Comparison of ENCODE assay signal across 8 cellular contexts in genomic region chr18:58605027-58606020, GRCh38. TPM values are rescaled to one million over a fixed set of nuclear protein-coding genes. Genes with fewer than 3 reads are reported as not detected.
A peak's percentile ranks its signal among the peaks of the same experiment; 100 is the strongest.
DNase-seq lines count a peak whose midpoint lies in the region; ATAC-seq lines count a peak whose summit lies in the region.

No MANE protein-coding gene starts in this region.

- peaks cover 1% of the 10 kb centered on the region for H3K27me3 Mint-ChIP-seq in activated CD8-positive, alpha-beta memory T cell treated with anti-CD3 and anti-CD28 coated beads, Interleukin-2, amount 10 ng/mL, durations not matched to agents 7 days and 5 days
- H3K27me3 Mint-ChIP-seq in stimulated activated memory B cell treated with anti-CD40 and anti-IgM and Interleukin-4, amounts not matched to agents 10 μg/mL and 1 μg/mL and 100 μg/mL, for 72 hours, result no peaks in the 10 kb centered on the region

- peaks cover 16% of the 10 kb centered on the region for H3K4me1 Mint-ChIP-seq in activated CD8-positive, alpha-beta memory T cell treated with anti-CD3 and anti-CD28 coated beads, Interleukin-2, amount 10 ng/mL, durations not matched to agents 7 days and 5 days
- peaks cover 37% of the 10 kb centered on the region for H3K4me1 Mint-ChIP-seq in stimulated activated memory B cell treated with anti-CD40 and anti-IgM and Interleukin-4, amounts not matched to agents 10 μg/mL and 1 μg/mL and 100 μg/mL, for 72 hours

- no peaks in the 10 kb centered on the region for H3K9me3 Mint-ChIP-seq in activated CD8-positive, alpha-beta memory T cell treated with anti-CD3 and anti-CD28 coated beads, Interleukin-2, amount 10 ng/mL, durations not matched to agents 7 days and 5 days (ENCODE audit: low read depth)
- no peaks in the 10 kb centered on the region for H3K9me3 Mint-ChIP-seq in stimulated activated memory B cell treated with anti-CD40 and anti-IgM and Interleukin-4, amounts not matched to agents 10 μg/mL and 1 μg/mL and 100 μg/mL, for 72 hours

- H3K27ac Mint-ChIP-seq in activated CD8-positive, alpha-beta memory T cell treated with anti-CD3 and anti-CD28 coated beads, Interleukin-2, amount 10 ng/mL, durations not matched to agents 7 days and 5 days, result no peak overlapping the region
- peak overlapping the region; percentile 50 for H3K27ac Mint-ChIP-seq in stimulated activated memory B cell treated with anti-CD40 and anti-IgM and Interleukin-4, amounts not matched to agents 10 μg/mL and 1 μg/mL and 100 μg/mL, for 72 hours

- no peaks in the 10 kb centered on the region for H3K36me3 Mint-ChIP-seq in activated CD8-positive, alpha-beta memory T cell treated with anti-CD3 and anti-CD28 coated beads, Interleukin-2, amount 10 ng/mL, durations not matched to agents 7 days and 5 days
- no peaks in the 10 kb centered on the region for H3K36me3 Mint-ChIP-seq in stimulated activated memory B cell treated with anti-CD40 and anti-IgM and Interleukin-4, amounts not matched to agents 10 μg/mL and 1 μg/mL and 100 μg/mL, for 72 hours

- peak; percentile 59 for DNase-seq in activated CD8-positive, alpha-beta memory T cell treated with anti-CD3 and anti-CD28 coated beads for 24 hours
- DNase-seq in activated CD8-positive, alpha-beta memory T cell treated with anti-CD3 and anti-CD28 coated beads, Interleukin-2, amount 10 ng/mL, durations not matched to agents 7 days and 5 days, result no peak
- peak; percentile 16 for DNase-seq in T-helper 22 cell (ENCODE audit: low read depth)
- peak; percentile 12 for DNase-seq in dermis blood vessel endothelial cell
- DNase-seq in NCI-H524 (lab: John Stamatoyannopoulos, UW), result no peak
- DNase-seq in NCI-H2029 (lab: John Stamatoyannopoulos, UW), result no peak
- no peak for DNase-seq in AG08395 (ENCODE audit: low spot score)

- ATAC-seq in activated CD8-positive, alpha-beta memory T cell treated with anti-CD3 and anti-CD28 coated beads, Interleukin-2, amount 10 ng/mL, durations not matched to agents 7 days and 5 days, result no peak
- peak; percentile 75 for ATAC-seq in stimulated activated memory B cell treated with anti-CD40 and anti-IgM and Interleukin-4, amounts not matched to agents 10 μg/mL and 1 μg/mL and 100 μg/mL, for 72 hours

- no peak overlapping the region for H3K4me3 Mint-ChIP-seq in activated CD8-positive, alpha-beta memory T cell treated with anti-CD3 and anti-CD28 coated beads, Interleukin-2, amount 10 ng/mL, durations not matched to agents 7 days and 5 days
- H3K4me3 Mint-ChIP-seq in stimulated activated memory B cell treated with anti-CD40 and anti-IgM and Interleukin-4, amounts not matched to agents 10 μg/mL and 1 μg/mL and 100 μg/mL, for 72 hours, result no peak overlapping the region

- CTCF ChIA-PET in activated CD8-positive, alpha-beta memory T cell treated with anti-CD3 and anti-CD28 coated beads, Interleukin-2, amount 10 ng/mL, durations not matched to agents 7 days and 5 days (lab: Charles Lee), result no interaction called here

RNA-seq across cellular contexts. Expression of gene ALPK2, which starts 23.6 kb away (rescaled TPM):
- under 1 TPM in 1 of 2 experiments, not detected in 1; 0.33 TPM for total RNA-seq in activated CD8-positive, alpha-beta memory T cell treated with anti-CD3 and anti-CD28 coated beads, Interleukin-2, amount 10 ng/mL, durations not matched to agents 7 days and 5 days
- total RNA-seq in dermis blood vessel endothelial cell, result 0.09 and 0.17 TPM in 2 replicates

Comparison
In these comparisons a context has a peak if more than half of its experiments do, and no peak if none do; other contexts are left out.
1. DNase-seq: peak in activated CD8-positive, alpha-beta memory T cell treated with anti-CD3 and anti-CD28 coated beads for 24 hours (single experiment), T-helper 22 cell (single experiment) and dermis blood vessel endothelial cell (single experiment); none in activated CD8-positive, alpha-beta memory T cell treated with anti-CD3 and anti-CD28 coated beads, Interleukin-2, amount 10 ng/mL, durations not matched to agents 7 days and 5 days (single experiment), NCI-H524 (0 of 2), NCI-H2029 (single experiment) and AG08395 (single experiment).